ENCODE assay signal across 8 cellular contexts in the genomic region with DNA sequence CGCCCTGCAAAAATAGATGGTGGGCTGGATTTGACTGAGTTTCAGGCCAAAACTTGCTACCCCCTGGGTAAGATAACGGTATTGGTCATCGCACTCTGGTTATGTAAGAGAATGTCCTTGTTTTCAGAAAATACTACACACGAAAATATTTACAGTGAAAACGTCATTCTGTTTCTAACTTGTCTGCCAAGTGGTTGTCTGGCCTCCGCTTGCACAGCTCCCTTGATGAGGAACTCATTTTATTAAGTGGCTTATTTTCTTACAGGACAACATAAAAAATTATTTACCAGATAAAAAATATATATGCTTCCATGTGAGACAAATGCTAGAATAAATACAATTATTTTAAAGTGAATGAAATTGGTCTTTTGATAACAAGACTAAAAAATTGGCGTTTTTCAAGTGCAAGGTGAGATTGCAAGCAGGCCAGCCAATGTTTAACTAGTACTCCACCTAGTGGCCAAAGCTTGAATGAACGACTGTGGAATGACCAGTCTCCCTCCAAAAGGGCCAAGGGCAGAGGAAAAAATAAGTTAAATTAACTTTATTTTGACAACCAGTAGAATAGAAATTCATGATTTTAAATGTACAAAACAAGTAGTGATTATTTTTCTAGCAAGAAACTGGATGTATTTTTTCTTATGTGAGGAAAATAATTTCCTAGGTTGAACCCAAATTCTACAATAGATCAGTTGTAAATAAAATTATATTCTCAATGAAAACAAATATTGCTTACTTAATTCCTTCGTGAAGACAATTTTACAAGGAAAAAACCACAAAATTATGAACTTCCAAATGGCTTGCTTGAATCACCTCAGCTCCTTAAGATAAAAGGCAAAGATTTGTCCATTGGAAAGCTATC.
DNase-seq lines count a peak whose midpoint lies in the region; ATAC-seq, FAIRE-seq and TF ChIP-seq lines count a peak whose summit lies in the region.

No MANE protein-coding gene starts in this region.

- intact Hi-C loops in pancreas (cut with DNase I): loop anchor here (5.0 to 10.0 kb wide), 2 partner anchors 235 to 237 kb away; no protein-coding TSS in a partner anchor

- WGBS in pancreas, 2 donors: 35 to 39% methylated on average over 9 of the region's 9 CpGs

- peak; percentile 92 for FAIRE-seq in pancreas (lab: Jason Lieb, UNC)

- H3K4me3 ChIP-seq in pancreas: no peak overlapping the region

- DNase-seq in 8988T (peak; percentile 43), ELR (ENCODE audit: low read depth) (peak; percentile 71), NCI-H345 (lab: John Stamatoyannopoulos, UW) (peak; percentile 52), foreskin keratinocyte (peak in 1 of 2 donors; percentile 39), pancreas (peak in 3 of 6 donors; percentile 29 to 65 (median 41))
- peak; percentile 65 for DNase-seq in activated CD8-positive, alpha-beta memory T cell treated with anti-CD3 and anti-CD28 coated beads, Interleukin-2, amount 50 U/mL, for 48 hours

- no peaks in the 10 kb centered on the region for H3K9me3 ChIP-seq in pancreas

- peak; percentile 91 for TF ChIP-seq CTCF in foreskin keratinocyte (conservative IDR thresholded peaks at IDR 0.05)
- TF ChIP-seq CTCF in pancreas (IDR thresholded peaks at IDR 0.05): peak; percentile 71 to 90 (median 76)

- no peaks in the 10 kb centered on the region for H3K36me3 ChIP-seq in pancreas

- H3K27me3 ChIP-seq in foreskin keratinocyte (no peaks in the 10 kb centered on the region), pancreas (no peaks in the 10 kb centered on the region)

- ATAC-seq in HG02678 (IDR thresholded peaks at IDR 0.05; ENCODE audit: unreplicated experiment) (peak; percentile 53), foreskin keratinocyte (peak; percentile 27), pancreas (peak; percentile 66 to 91 (median 87)), HG03439 (IDR thresholded peaks at IDR 0.05; ENCODE audit: unreplicated experiment) (no peak)

- H3K27ac ChIP-seq in foreskin keratinocyte (no peak overlapping the region), pancreas (no peak overlapping the region)

- H3K4me1 ChIP-seq in foreskin keratinocyte: peaks cover 6% of the 10 kb centered on the region
- no peaks in the 10 kb centered on the region for H3K4me1 ChIP-seq in pancreas
